In the genomic region with DNA sequence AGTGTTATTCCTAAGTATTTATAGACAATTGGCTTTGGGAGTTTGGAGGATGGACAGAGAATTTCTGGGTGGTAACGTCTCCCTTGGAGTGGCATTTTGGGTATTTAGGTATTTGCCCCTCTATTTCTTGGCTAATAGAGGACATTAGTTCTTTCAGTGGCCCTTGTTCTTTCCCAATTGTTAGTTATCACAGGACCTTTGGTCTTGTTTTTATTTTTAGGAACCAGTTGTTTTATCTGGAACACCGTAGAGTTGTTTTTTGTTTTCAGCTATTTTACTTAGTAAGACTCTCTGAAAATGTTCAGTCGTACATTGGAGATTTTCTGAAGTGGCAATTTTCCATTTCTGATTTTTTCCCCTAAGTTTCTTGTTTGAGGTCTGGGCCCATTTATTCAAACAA, we compare ENCODE assay signal across 10 cellular contexts. TPM values are rescaled to one million over a fixed set of nuclear protein-coding genes. Genes with fewer than 3 reads are reported as not detected.
"Had no signal": no experiment of that assay in that cellular context is flagged by ENCODE, and none has a peak within 500 bp of the region (broad histone marks: within the 10 kb centered on the region; RNA-seq: fewer than 3 reads in every experiment).

No MANE protein-coding gene starts in this region.

- ATAC-seq: HCT116, K562 had no signal

- H3K4me1 ChIP-seq: HAP-1 had no signal

- H3K27ac ChIP-seq: GM23248, HL-60 had no signal

- H3K9me3 Mint-ChIP-seq: HFFc6 had no signal

- DNase-seq: GM23248, GOT3, H7, HFFc6, IMR-90, KG1 had no signal

- H3K9me3 ChIP-seq: HAP-1 had no signal

- H3K27ac Mint-ChIP-seq: HFFc6 had no signal

- H3K4me3 ChIP-seq: GM23248, HAP-1, K562 had no signal

- H3K4me3 Mint-ChIP-seq: HFFc6 had no signal

RNA-seq across cellular contexts. Expression of a gene that starts 40.5 kb away (rescaled TPM):
- polyA plus RNA-seq: IMR-90 had no signal
